In genomic region chr17:82300707-82301270, GRCh38 we compare ENCODE assay signal across 8 cellular contexts. TPM values are rescaled to one million over a fixed set of nuclear protein-coding genes. Genes with fewer than 3 reads are reported as not detected.
DNase-seq lines count a peak whose midpoint lies in the region; ATAC-seq and TF ChIP-seq lines count a peak whose summit lies in the region.

No MANE protein-coding gene starts in this region.

- no peaks in the 10 kb centered on the region for H3K9me3 ChIP-seq in SJCRH30 (replicated peaks)
- no peaks in the 10 kb centered on the region for H3K9me3 ChIP-seq in cardiac muscle cell (ENCODE audit: low read depth)
- no peaks in the 10 kb centered on the region for H3K9me3 ChIP-seq in sigmoid colon

- H3K4me1 ChIP-seq in SJCRH30 (peaks cover 46% of the 10 kb centered on the region), cardiac muscle cell (ENCODE audit: low read depth) (peaks cover 18% of the 10 kb centered on the region), sigmoid colon (peaks cover 0 to 34% (median 33%) of the 10 kb centered on the region in 4 donors)

- DNase-seq in AG10803 (ENCODE audit: low read depth) (peak; percentile 68), H7 (peak; percentile 95), SJCRH30 (peak; percentile 88 to 89), cardiac muscle cell (ENCODE audit: low read depth in 1 of 2, low spot score in 1 of 2) (peak; percentile 69 to 76), sigmoid colon (peak; percentile 87), cerebellar nuclear complex (lab: John Stamatoyannopoulos, UW) (no peak)
- DNase-seq in activated naive CD8-positive, alpha-beta T cell treated with anti-CD3 and anti-CD28 coated beads for 36 hours, result peak; percentile 74

- peak overlapping the region; percentile 59 for H3K4me3 Mint-ChIP-seq in activated naive CD8-positive, alpha-beta T cell treated with anti-CD3 and anti-CD28 coated beads for 36 hours

- H3K27ac ChIP-seq in SJCRH30 (no peak overlapping the region), cardiac muscle cell (no peak overlapping the region), sigmoid colon (no peak overlapping the region)

- no peak for ATAC-seq in HG03432 (IDR thresholded peaks at IDR 0.05; ENCODE audit: unreplicated experiment)

- peak; percentile 72 for TF ChIP-seq CTCF in AG10803 (conservative IDR thresholded peaks at IDR 0.05; ENCODE audit: low read length)
- TF ChIP-seq CTCF in cardiac muscle cell (IDR thresholded peaks at IDR 0.05; ENCODE audit: low read depth, low read length), result peak; percentile 81
- peak in 3 of 4 experiments; percentile 74 to 80 (median 74) for TF ChIP-seq CTCF in sigmoid colon (IDR thresholded peaks at IDR 0.05)

- intact Hi-C loops in sigmoid colon (cut with DNase I), result no loop called here

- H3K27me3 ChIP-seq in H7 (ENCODE audit: control insufficient read depth, insufficient read depth, low read length) (no peaks in the 10 kb centered on the region), SJCRH30 (no peaks in the 10 kb centered on the region), cardiac muscle cell (peaks cover 20% of the 10 kb centered on the region), sigmoid colon (no peaks in the 10 kb centered on the region)

- no peaks in the 10 kb centered on the region for H3K36me3 ChIP-seq in H7 (replicated peaks; ENCODE audit: control insufficient read depth, insufficient read depth, low read length)
- H3K36me3 ChIP-seq in SJCRH30, result no peaks in the 10 kb centered on the region
- H3K36me3 ChIP-seq in cardiac muscle cell, result no peaks in the 10 kb centered on the region
- no peaks in the 10 kb centered on the region for H3K36me3 ChIP-seq in sigmoid colon

- TF ChIP-seq EP300 in sigmoid colon (IDR thresholded peaks at IDR 0.05), result no peak

- no peak for TF ChIP-seq POLR2A in sigmoid colon (IDR thresholded peaks at IDR 0.05)

- H3K36me3 Mint-ChIP-seq in activated naive CD8-positive, alpha-beta T cell treated with anti-CD3 and anti-CD28 coated beads for 36 hours, result no peaks in the 10 kb centered on the region

- peaks cover 77% of the 10 kb centered on the region for H3K4me1 Mint-ChIP-seq in activated naive CD8-positive, alpha-beta T cell treated with anti-CD3 and anti-CD28 coated beads for 36 hours

- H3K27me3 Mint-ChIP-seq in activated naive CD8-positive, alpha-beta T cell treated with anti-CD3 and anti-CD28 coated beads for 36 hours, result no peaks in the 10 kb centered on the region

- peak overlapping the region; percentile 65 for H3K27ac Mint-ChIP-seq in activated naive CD8-positive, alpha-beta T cell treated with anti-CD3 and anti-CD28 coated beads for 36 hours

- no peaks in the 10 kb centered on the region for H3K9me3 Mint-ChIP-seq in activated naive CD8-positive, alpha-beta T cell treated with anti-CD3 and anti-CD28 coated beads for 36 hours

- 28 to 33% methylated on average over 21 of the region's 21 CpGs for WGBS in sigmoid colon, 2 donors

- H3K4me3 ChIP-seq in AG10803 (ENCODE audit: low read length) (no peak overlapping the region), H7 (ENCODE audit: insufficient read depth, low read depth, low read length) (no peak overlapping the region), SJCRH30 (no peak overlapping the region), cardiac muscle cell (no peak overlapping the region), sigmoid colon (no peak overlapping the region)

RNA-seq across cellular contexts. Expression of gene CD7, which starts 16.6 kb away (rescaled TPM):
- total RNA-seq in H7 (2014; rRNA removed; shearing (Covaris generic)), result 0.38 and 1.7 TPM in 2 replicates
- 4.8 and 6.3 TPM in 2 replicates for total RNA-seq in SJCRH30 (2014; rRNA removed; shearing (Covaris generic))
- total RNA-seq in activated naive CD8-positive, alpha-beta T cell treated with anti-CD3 and anti-CD28 coated beads for 36 hours, result 100 to 1,000 TPM; 291 to 293 TPM
- 0.92 TPM in 1 of 2 replicates, not detected in the other for total RNA-seq in cardiac muscle cell
- 0.17 and 0.38 TPM in 2 replicates for polyA plus RNA-seq in cardiac muscle cell
- 1 to 10 TPM in 2 of 4 donors, not detected in 2; 2.8 to 4.3 TPM for total RNA-seq in sigmoid colon
- polyA plus RNA-seq in sigmoid colon, result 10 to 100 TPM in 1 of 3 donors, 1 to 10 TPM in 1, under 1 TPM in 1; 0.60 to 38.3 (median 4.6) TPM

RNA-seq across cellular contexts. Expression of gene CSNK1D, which starts 27.3 kb away (rescaled TPM):
- total RNA-seq in H7 (2014; rRNA removed; shearing (Covaris generic)), result 31.7 and 37.3 TPM in 2 replicates
- total RNA-seq in SJCRH30 (2014; rRNA removed; shearing (Covaris generic)), result 70.5 and 88.7 TPM in 2 replicates
- 100 to 1,000 TPM; 110 to 115 TPM for total RNA-seq in activated naive CD8-positive, alpha-beta T cell treated with anti-CD3 and anti-CD28 coated beads for 36 hours
- 40.3 and 53.1 TPM in 2 replicates for total RNA-seq in cardiac muscle cell
- polyA plus RNA-seq in cardiac muscle cell, result 106 and 134 TPM in 2 replicates
- total RNA-seq in sigmoid colon, result 10 to 100 TPM; 45.1 to 61.2 (median 48.9) TPM
- polyA plus RNA-seq in sigmoid colon, result 100 to 1,000 TPM in 1 of 3 donors, 10 to 100 TPM in 2; 55.9 to 142 (median 86.2) TPM

RNA-seq across cellular contexts. Expression of gene SECTM1, which starts 32.8 kb away (rescaled TPM):
- total RNA-seq in H7 (2014; rRNA removed; shearing (Covaris generic)), result 0.44 and 0.94 TPM in 2 replicates
- 0.36 and 1.1 TPM in 2 replicates for total RNA-seq in SJCRH30 (2014; rRNA removed; shearing (Covaris generic))
- total RNA-seq in activated naive CD8-positive, alpha-beta T cell treated with anti-CD3 and anti-CD28 coated beads for 36 hours, result under 1 TPM; 0.72 to 0.74 TPM
- total RNA-seq in cardiac muscle cell (0.56 TPM in 1 of 2 replicates, not detected in the other), sigmoid colon (10 to 100 TPM in 2 of 4 donors, 1 to 10 TPM in 2; 8.4 to 56.9 (median 10.5) TPM)
- polyA plus RNA-seq in cardiac muscle cell (not detected in 2 replicates), sigmoid colon (100 to 1,000 TPM in 1 of 3 donors, 10 to 100 TPM in 2; 64.3 to 105 (median 80.8) TPM)

RNA-seq across cellular contexts. Expression of gene TEX19, which starts 58.3 kb away (rescaled TPM):
- total RNA-seq in H7 (2014; rRNA removed; shearing (Covaris generic)), result 1.1 and 1.9 TPM in 2 replicates
- 1.0 and 1.4 TPM in 2 replicates for total RNA-seq in SJCRH30 (2014; rRNA removed; shearing (Covaris generic))
- under 1 TPM; 0.10 to 0.23 TPM for total RNA-seq in activated naive CD8-positive, alpha-beta T cell treated with anti-CD3 and anti-CD28 coated beads for 36 hours
- total RNA-seq in cardiac muscle cell (0.28 and 0.51 TPM in 2 replicates), sigmoid colon (not detected)
- polyA plus RNA-seq in cardiac muscle cell (not detected in 2 replicates), sigmoid colon (under 1 TPM in 1 of 3 donors, not detected in 2; 0.04 TPM)

Comparison
In these comparisons a context has a peak if more than half of its experiments do, and no peak if none do; other contexts are left out.
1. DNase-seq: peak in AG10803 (single experiment), H7 (single experiment), SJCRH30 (2 of 2), activated naive CD8-positive, alpha-beta T cell treated with anti-CD3 and anti-CD28 coated beads for 36 hours (single experiment), cardiac muscle cell (2 of 2) and sigmoid colon (single experiment); none in cerebellar nuclear complex (0 of 2).
2. RNA of gene CD7, which starts 16.6 kb away (total RNA-seq): 291 to 293 TPM in activated naive CD8-positive, alpha-beta T cell treated with anti-CD3 and anti-CD28 coated beads for 36 hours; 4.8 to 6.3 TPM in SJCRH30, 2.8 to 4.3 TPM in sigmoid colon, 0.38 to 1.7 TPM in H7 and 0.92 TPM in cardiac muscle cell; every median in the first group is over 10 times any median in the second.
3. Peak in every context shown above with its lines, with median percentiles within 50 percentile points of each other: CTCF ChIP-seq.